In the genomic region with DNA sequence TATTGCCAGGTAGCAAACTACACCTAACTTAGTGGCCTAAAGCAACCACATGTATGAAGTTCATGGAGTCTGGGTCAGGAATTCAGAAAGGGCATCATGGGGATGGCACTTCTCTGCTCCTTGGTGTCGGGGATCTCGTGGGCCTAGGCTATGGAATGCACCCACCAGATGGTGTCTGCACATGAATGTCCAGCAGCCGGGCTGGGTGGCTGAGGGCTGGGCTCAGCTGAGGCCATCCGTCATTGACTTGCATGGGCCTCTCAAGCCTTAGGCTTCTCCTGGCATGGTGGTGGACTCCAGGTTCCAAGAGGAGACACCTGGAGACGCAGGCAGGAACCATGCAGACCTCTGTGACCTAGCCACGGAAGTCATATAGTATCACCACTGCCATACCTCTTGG, we compare ENCODE assay signal across 24 cellular contexts.
"Had no signal": no experiment of that assay in that cellular context is flagged by ENCODE, and none has a peak within 500 bp of the region (broad histone marks: within the 10 kb centered on the region; RNA-seq: fewer than 3 reads in every experiment).

No MANE protein-coding gene starts in this region.

- H3K4me2 ChIP-seq: neural progenitor cell had no signal

- H3K9ac ChIP-seq: neural progenitor cell had no signal

- H3K27ac ChIP-seq: brain microvascular endothelial cell, esophagus muscularis mucosa, neural progenitor cell, prostate gland, VCaP had no signal

- H3K4me3 ChIP-seq: esophagus muscularis mucosa, neural progenitor cell, prostate gland had no signal

- H3K9me3 ChIP-seq: esophagus muscularis mucosa, prostate gland had no signal

- H3K4me1 ChIP-seq: prostate gland had no signal

- H3K27me3 ChIP-seq: brain microvascular endothelial cell, esophagus muscularis mucosa, neural progenitor cell had no signal

- ATAC-seq: activated CD8-positive, alpha-beta memory T cell treated with anti-CD3 and anti-CD28 coated beads, Interleukin-2, amount 10 ng/mL, durations not matched to agents 7 days and 5 days; activated CD8-positive, alpha-beta T cell treated with anti-CD3 and anti-CD28 coated beads for 36 hours; effector memory CD8-positive, alpha-beta T cell; left ventricle myocardium superior; right cardiac atrium; T-cell had no signal

- H3K36me3 ChIP-seq: neural progenitor cell, prostate gland had no signal

- H2AFZ ChIP-seq: neural progenitor cell had no signal

- FAIRE-seq: colon, endothelial cell of umbilical vein, frontal cortex had no signal

- DNase-seq: activated CD4-positive, alpha-beta T cell treated with anti-CD3 and anti-CD28 coated beads, Interleukin-2, amount 10 ng/mL, durations not matched to agents 7 days and 5 days; activated CD4-positive, CD25-positive, alpha-beta regulatory T cell treated with anti-CD3 and anti-CD28 coated beads, Interleukin-2, amount 50 U/mL, for 72 hours; activated CD8-positive, alpha-beta memory T cell treated with anti-CD3 and anti-CD28 coated beads, Interleukin-2, amount 10 ng/mL, durations not matched to agents 7 days and 5 days; activated CD8-positive, alpha-beta T cell treated with anti-CD3 and anti-CD28 coated beads for 36 hours; activated gamma-delta T cell treated with Interleukin-2 at 50 U/mL for 16 hours; activated T-cell treated with anti-CD3 and anti-CD28 coated beads for 4 hours; caudate nucleus; effector memory CD8-positive, alpha-beta T cell; hippocampal formation; left ventricle myocardium superior; mammary epithelial cell; naive B cell; stimulated activated CD4-positive, alpha-beta T cell treated with anti-CD3 and anti-CD28 coated beads, Interleukin-2, amount 100 ng/mL, for 48 hours; stimulated activated naive CD4-positive, alpha-beta T cell treated with Interleukin-2 at 50 U/mL for 16 hours; T-cell had no signal
